Comparison of ENCODE assay signal across 11 cellular contexts in genomic region chr2:16713011-16713423, GRCh38. TPM values are rescaled to one million over a fixed set of nuclear protein-coding genes. Genes with fewer than 3 reads are reported as not detected.
DNase-seq lines count a peak whose midpoint lies in the region; ATAC-seq, FAIRE-seq and TF ChIP-seq lines count a peak whose summit lies in the region.
"Had no signal": no experiment of that assay in that cellular context is flagged by ENCODE, and none has a peak within 500 bp of the region (broad histone marks: within the 10 kb centered on the region; RNA-seq: fewer than 3 reads in every experiment).

No MANE protein-coding gene starts in this region.

- intact Hi-C loops in K562 (cut with micrococcal nuclease), result no loop called here

- in situ Hi-C loops in GM13976 (cut with MboI; ENCODE audit: low sequenced_read_pairs, unreplicated experiment) (no loop called here), K562 (cut with MboI) (no loop called here)

- POLR2A ChIA-PET in K562 (lab: Yijun Ruan, JAX), result no interaction called here

- no peaks in the 10 kb centered on the region for H4K20me1 ChIP-seq in K562 (replicated peaks; ENCODE audit: control insufficient read depth, insufficient read depth, low read length)

- ATAC-seq in HG03139 (IDR thresholded peaks at IDR 0.05; ENCODE audit: unreplicated experiment), result peak; percentile 46
- ATAC-seq in K562, result no peak
- ATAC-seq: GM23338 had no signal

- WGBS in K562 (ENCODE audit: insufficient coverage, low coverage, missing lambda C conversion rate), result 4% methylated on average over 5 of the region's 5 CpGs

- peaks cover 2 to 10% of the 10 kb centered on the region in 2 experiments; a peak in 2 of 5 replicates for H3K27me3 ChIP-seq in K562 (ENCODE audit: control insufficient read depth in 2 of 2, insufficient read depth in 2 of 2, low read length in 2 of 2)
- H3K27me3 ChIP-seq: hepatocyte had no signal

- no peak for TF ChIP-seq EP300 in K562 (IDR thresholded peaks at IDR 0.05; ENCODE audit: low read length)

- BruUV-seq in K562 (replicated peaks; lab: Mats Ljungman, UMichigan), result no TSS peak

- H3K4me2 ChIP-seq in K562 (ENCODE audit: insufficient read depth, low read length), result no peak overlapping the region
- H3K4me2 ChIP-seq: GM23338, hepatocyte, SK-N-SH had no signal

- TF ChIP-seq CTCF in GM13976 (IDR thresholded peaks at IDR 0.05; ENCODE audit: borderline replicate concordance, control extremely low read depth, extremely low read depth, insufficient read depth, missing control alignments) (no peak), GM20000 (IDR thresholded peaks at IDR 0.05; ENCODE audit: extremely low read depth, missing control alignments) (no peak), K562 (IDR thresholded peaks at IDR 0.05 in 2 of 3, conservative IDR thresholded peaks at IDR 0.05 in 1 of 3; ENCODE audit: insufficient read depth in 2 of 3, low read depth in 1 of 3, low read length in 3 of 3) (no peak)

- no peak overlapping the region for H3K27ac ChIP-seq in K562 (ENCODE audit: extremely low read depth, low read depth, low read length)
- H3K27ac ChIP-seq: hepatocyte had no signal

- H3K79me2 ChIP-seq in K562 (ENCODE audit: control insufficient read depth, insufficient read depth, low read length), result no peaks in the 10 kb centered on the region
- H3K79me2 ChIP-seq: hepatocyte had no signal

- TF ChIP-seq RAD21 in K562 (CRISPR knock-in tag; conservative IDR thresholded peaks at IDR 0.05 in 1 of 2, IDR thresholded peaks at IDR 0.05 in 1 of 2), result no peak

- DNase-seq in GM13976 (ENCODE audit: low spot score) (peak; percentile 23), GM20000 (ENCODE audit: low spot score) (peak; percentile 25), K562 (ENCODE audit: extremely low read depth in 1 of 4, low spot score in 3 of 4) (no peak), kidney glomerular epithelial cell (lab: John Stamatoyannopoulos, UW) (no peak), amniotic stem cell (lab: John Stamatoyannopoulos, UW) (no peak), NCI-H2107 treated with DMSO at 0.1 percent for 48 hours (lab: John Stamatoyannopoulos, UW; ENCODE audit: unreplicated experiment) (no peak), NCI-H1930 (lab: John Stamatoyannopoulos, UW) (no peak)
- DNase-seq: SK-N-SH had no signal

- no peaks in the 10 kb centered on the region for H3K36me3 ChIP-seq in K562 (ENCODE audit: control insufficient read depth, insufficient read depth, low read length)

- no peaks in the 10 kb centered on the region for H3K9me1 ChIP-seq in K562 (ENCODE audit: control insufficient read depth, insufficient read depth, low read length)

- peaks cover 0 to 13% of the 10 kb centered on the region in 2 experiments; a peak in 3 of 5 replicates for H3K4me1 ChIP-seq in K562 (replicated peaks in 1 of 2; ENCODE audit: control insufficient read depth in 2 of 2, insufficient read depth in 2 of 2, low read length in 2 of 2)

- no peak overlapping the region for H2AFZ ChIP-seq in K562 (ENCODE audit: low read depth, low read length)
- H2AFZ ChIP-seq: GM23338, hepatocyte had no signal

- H3K4me3 ChIP-seq in K562, result no peak overlapping the region
- H3K4me3 ChIP-seq: GM23338, hepatocyte had no signal

- FAIRE-seq in K562 (lab: Jason Lieb, UNC), result no peak

- no peaks in the 10 kb centered on the region for H3K9me3 ChIP-seq in K562 (replicated peaks; ENCODE audit: control insufficient read depth, insufficient read depth, low read depth, low read length)
- H3K9me3 ChIP-seq: SK-N-SH had no signal

- H3K9ac ChIP-seq in K562 (ENCODE audit: insufficient read depth in 1 of 2, low read depth in 2 of 2, low read length in 2 of 2), result no peak overlapping the region
- H3K9ac ChIP-seq: SK-N-SH had no signal

- no peak for TF ChIP-seq POLR2A in K562 (conservative IDR thresholded peaks at IDR 0.05)

- CTCF ChIA-PET in K562 (lab: Yijun Ruan, JAX; ENCODE audit: low intra/inter-chr PET ratio), result no interaction called here

TF ChIP-seq in K562, 482 proteins besides CTCF, POLR2A, EP300 and RAD21:
- TF ChIP-seq SP2 (IDR thresholded peaks at IDR 0.05; ENCODE audit: extremely low read depth, low read depth, low read length, poor library complexity, severe bottlenecking) (no peak), CHD2 (IDR thresholded peaks at IDR 0.05; ENCODE audit: low read depth, low read length) (no peak), MAFG (tag; conservative IDR thresholded peaks at IDR 0.05) (0 out of 2 replicates have a peak, but pooled peaks have one; percentile 11), MBD2 (IDR thresholded peaks at IDR 0.05; ENCODE audit: borderline replicate concordance, low read depth) (no peak), ZNF316 (IDR thresholded peaks at IDR 0.05) (peak; percentile 4; the same call in 1 of the 2 replicates), HDAC8 (tag; IDR thresholded peaks at IDR 0.05) (no peak)
TF ChIP-seq in K562: peak in this region for 2.

RNA-seq across cellular contexts. Expression of gene CYRIA, which starts 47.4 kb away (rescaled TPM):
- 0.11 and 0.46 TPM in 2 replicates for total RNA-seq in K562 (2011; cell fraction: chromatin; rRNA removed; ENCODE audit: low replicate concordance)
- under 0.01 TPM in 1 of 2 replicates, not detected in the other for total RNA-seq in K562 (2011; cell fraction: nucleolus; rRNA removed)
- 0.15 TPM in 1 of 2 replicates, not detected in the other for total RNA-seq in K562 (2011; cell fraction: nucleoplasm; rRNA removed)
- 0.98 and 1.1 TPM in 2 replicates for total RNA-seq in K562 (2014; rRNA removed)
- total RNA-seq in K562 (2014; rRNA removed; fragmentation: Illumina TruSeq; extraction: Trizol), result 2.6 and 2.7 TPM in 2 replicates
- 4.9 and 5.6 TPM in 2 replicates for total RNA-seq in K562 (2015; rRNA removed; fragmentation: Illumina TruSeq; extraction: Trizol)
- total RNA-seq in K562 (2021), result 2.8 and 4.9 TPM in 2 replicates
- polyA plus RNA-seq in K562 (2011; rRNA removed), result 0.84 and 1.1 TPM in 2 replicates
- polyA plus RNA-seq in K562 (2011; cell fraction: cytosol; rRNA removed), result 0.21 and 0.47 TPM in 2 replicates
- polyA plus RNA-seq in K562 (2011; cell fraction: nucleus; rRNA removed), result 0.65 and 1.3 TPM in 2 replicates
- 3.7 and 12.1 TPM in 2 replicates for polyA plus RNA-seq in K562 (2012)
- 2.4 and 4.0 TPM in 2 replicates for polyA plus RNA-seq in K562 (2014; fragmentation: Illumina TruSeq; extraction: Trizol)
- 1 to 10 TPM; 2.8 to 3.3 TPM for polyA plus RNA-seq in K562 (2014; fragmentation: Nextera tagmentation; extraction: Ambion mirVana)
- 1.3 and 3.0 TPM in 2 replicates for polyA plus RNA-seq in K562 (2014; rRNA removed)
- 1.2 TPM in 2 replicates for polyA minus RNA-seq in K562 (2011; rRNA and poly(A)+ RNA removed)
- 0.36 TPM in 1 of 2 replicates, not detected in the other for polyA minus RNA-seq in K562 (2011; cell fraction: cytosol; rRNA and poly(A)+ RNA removed)
- 0.78 and 0.81 TPM in 2 replicates for polyA minus RNA-seq in K562 (2011; cell fraction: nucleus; rRNA and poly(A)+ RNA removed)

Comparison
In these comparisons a context has a peak if more than half of its experiments do, and no peak if none do; other contexts are left out.
1. DNase-seq: peak in GM13976 (single experiment) and GM20000 (single experiment); none in K562 (0 of 4), kidney glomerular epithelial cell (single experiment), amniotic stem cell (single experiment), NCI-H2107 treated with DMSO at 0.1 percent for 48 hours (single experiment) and NCI-H1930 (0 of 2).